8 cellular contexts compared by ENCODE assay signal in the genomic region with DNA sequence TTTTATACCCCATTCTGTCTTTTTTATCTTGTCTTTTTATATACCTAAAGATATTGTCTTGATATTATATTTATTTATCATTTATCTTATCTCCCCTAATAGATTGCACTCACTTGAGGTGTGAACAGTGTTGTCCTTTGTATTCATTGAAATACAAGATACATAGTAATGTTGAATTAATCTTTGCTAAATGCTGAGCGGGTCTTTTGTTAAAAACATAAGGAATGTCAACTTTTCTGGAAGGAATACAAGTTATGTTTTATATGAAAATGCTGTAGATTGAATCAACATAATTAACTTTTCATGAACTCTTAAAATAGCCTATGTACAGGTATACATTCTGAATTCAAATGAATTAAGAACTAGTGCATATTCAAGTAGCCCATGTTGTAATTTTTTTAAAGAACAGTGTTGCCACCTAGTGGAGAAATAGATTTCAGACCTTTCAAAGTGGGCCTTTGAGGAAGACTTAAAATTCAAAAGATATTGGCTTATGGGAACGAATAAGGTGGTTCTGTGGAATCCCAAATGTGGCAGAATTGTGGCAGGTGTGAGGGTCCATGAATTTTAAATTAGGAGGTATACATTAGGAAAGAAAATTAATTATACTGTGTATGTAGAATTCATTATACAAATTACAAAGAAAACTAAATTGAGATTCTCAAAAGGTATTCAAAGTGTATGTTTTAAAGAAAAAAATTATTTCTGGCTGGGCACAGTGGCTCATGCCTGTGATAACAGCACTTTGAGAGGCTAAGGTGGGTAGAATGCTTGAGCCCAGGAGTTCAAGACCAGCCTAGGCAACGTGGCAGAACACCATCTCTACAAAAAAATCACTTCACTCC. TPM values are rescaled to one million over a fixed set of nuclear protein-coding genes. Genes with fewer than 3 reads are reported as not detected.
DNase-seq lines count a peak whose midpoint lies in the region; ATAC-seq, FAIRE-seq and TF ChIP-seq lines count a peak whose summit lies in the region.

No MANE protein-coding gene starts in this region.

- intact Hi-C loops in sigmoid colon (cut with DNase I), result loop anchor here (5.0 kb wide), 1 partner anchor 86 kb away; the partner anchor contains the start of genes COQ6 and FAM161B

- H3K4me1 ChIP-seq in foreskin keratinocyte (peaks cover 3% of the 10 kb centered on the region), sigmoid colon (no peaks in the 10 kb centered on the region)

- peak; percentile 80 for TF ChIP-seq CTCF in foreskin keratinocyte (conservative IDR thresholded peaks at IDR 0.05)
- TF ChIP-seq CTCF in sigmoid colon (IDR thresholded peaks at IDR 0.05), result peak; percentile 17 to 60 (median 52)

- H3K27ac ChIP-seq in foreskin keratinocyte (no peak overlapping the region), sigmoid colon (no peak overlapping the region)

- H3K4me3 ChIP-seq in sigmoid colon, result no peak overlapping the region

- H3K36me3 ChIP-seq in sigmoid colon, result peaks cover 0 to 27% (median 0%) of the 10 kb centered on the region in 4 donors

- peak; percentile 11 for DNase-seq in GDM1 (lab: John Stamatoyannopoulos, UW)
- DNase-seq in NCI-H1694 treated with DMSO at 0.1 percent for 48 hours (lab: John Stamatoyannopoulos, UW), result peak; percentile 87
- DNase-seq in T1000 (lab: John Stamatoyannopoulos, UW), result peak; percentile 8
- DNase-seq in foreskin keratinocyte, result peak in 1 of 2 donors; percentile 48
- no peak for DNase-seq in sigmoid colon
- DNase-seq in NCI-H2196 treated with DMSO at 0.1 percent for 48 hours (lab: John Stamatoyannopoulos, UW; ENCODE audit: unreplicated experiment), result no peak

- no peak for TF ChIP-seq POLR2A in sigmoid colon (IDR thresholded peaks at IDR 0.05)

- H3K27me3 ChIP-seq in foreskin keratinocyte (no peaks in the 10 kb centered on the region), sigmoid colon (no peaks in the 10 kb centered on the region)

- peak; percentile 97 for FAIRE-seq in A204.1 (lab: Jason Lieb, UNC)

- no peak for TF ChIP-seq EP300 in sigmoid colon (IDR thresholded peaks at IDR 0.05)

- no peak for ATAC-seq in foreskin keratinocyte
- ATAC-seq in HG02588 (IDR thresholded peaks at IDR 0.05; ENCODE audit: unreplicated experiment), result no peak

- WGBS in sigmoid colon, 2 donors, result 68 to 69% methylated on average over 3 of the region's 3 CpGs

- H3K9me3 ChIP-seq in sigmoid colon, result no peaks in the 10 kb centered on the region

RNA-seq across cellular contexts. Expression of gene BBOF1, which starts 19.1 kb away (rescaled TPM):
- total RNA-seq in foreskin keratinocyte (2.4 TPM in 2 replicates), sigmoid colon (10 to 100 TPM in 2 of 4 donors, 1 to 10 TPM in 2; 8.9 to 13.6 (median 11.6) TPM)
- polyA plus RNA-seq in foreskin keratinocyte (1.2 TPM in 2 replicates), sigmoid colon (1 to 10 TPM; 2.5 to 7.2 (median 6.6) TPM)

RNA-seq across cellular contexts. Expression of gene ENTPD5, which starts 19.1 kb away (rescaled TPM):
- total RNA-seq in foreskin keratinocyte (11.1 and 11.3 TPM in 2 replicates), sigmoid colon (10 to 100 TPM in 1 of 4 donors, 1 to 10 TPM in 3; 8.0 to 11.1 (median 8.7) TPM)
- polyA plus RNA-seq in foreskin keratinocyte (3.8 and 4.4 TPM in 2 replicates), sigmoid colon (10 to 100 TPM; 23.4 to 35.5 (median 33.8) TPM)

RNA-seq across cellular contexts. Expression of gene ALDH6A1, which starts 46.0 kb away (rescaled TPM):
- total RNA-seq in foreskin keratinocyte, result 5.7 and 6.0 TPM in 2 replicates
- polyA plus RNA-seq in foreskin keratinocyte, result 2.0 and 2.4 TPM in 2 replicates
- 10 to 100 TPM; 19.9 to 33.5 (median 30.6) TPM for total RNA-seq in sigmoid colon
- polyA plus RNA-seq in sigmoid colon, result 10 to 100 TPM in 2 of 3 donors, 1 to 10 TPM in 1; 9.6 to 16.9 (median 10.9) TPM

RNA-seq across cellular contexts. Expression of gene LIN52, which starts 46.5 kb away (rescaled TPM):
- total RNA-seq in foreskin keratinocyte (6.5 and 7.0 TPM in 2 replicates), sigmoid colon (10 to 100 TPM in 2 of 4 donors, 1 to 10 TPM in 2; 9.1 to 11.1 (median 10.3) TPM)
- polyA plus RNA-seq in foreskin keratinocyte (2.7 and 3.1 TPM in 2 replicates), sigmoid colon (1 to 10 TPM; 3.7 to 6.0 (median 4.2) TPM)

Comparison
In these comparisons a context has a peak if more than half of its experiments do, and no peak if none do; other contexts are left out.
1. DNase-seq: peak in GDM1 (single experiment), NCI-H1694 treated with DMSO at 0.1 percent for 48 hours (single experiment) and T1000 (single experiment); none in sigmoid colon (single experiment) and NCI-H2196 treated with DMSO at 0.1 percent for 48 hours (single experiment).